ENCODE assay signal across 1 cellular context in the genomic region with DNA sequence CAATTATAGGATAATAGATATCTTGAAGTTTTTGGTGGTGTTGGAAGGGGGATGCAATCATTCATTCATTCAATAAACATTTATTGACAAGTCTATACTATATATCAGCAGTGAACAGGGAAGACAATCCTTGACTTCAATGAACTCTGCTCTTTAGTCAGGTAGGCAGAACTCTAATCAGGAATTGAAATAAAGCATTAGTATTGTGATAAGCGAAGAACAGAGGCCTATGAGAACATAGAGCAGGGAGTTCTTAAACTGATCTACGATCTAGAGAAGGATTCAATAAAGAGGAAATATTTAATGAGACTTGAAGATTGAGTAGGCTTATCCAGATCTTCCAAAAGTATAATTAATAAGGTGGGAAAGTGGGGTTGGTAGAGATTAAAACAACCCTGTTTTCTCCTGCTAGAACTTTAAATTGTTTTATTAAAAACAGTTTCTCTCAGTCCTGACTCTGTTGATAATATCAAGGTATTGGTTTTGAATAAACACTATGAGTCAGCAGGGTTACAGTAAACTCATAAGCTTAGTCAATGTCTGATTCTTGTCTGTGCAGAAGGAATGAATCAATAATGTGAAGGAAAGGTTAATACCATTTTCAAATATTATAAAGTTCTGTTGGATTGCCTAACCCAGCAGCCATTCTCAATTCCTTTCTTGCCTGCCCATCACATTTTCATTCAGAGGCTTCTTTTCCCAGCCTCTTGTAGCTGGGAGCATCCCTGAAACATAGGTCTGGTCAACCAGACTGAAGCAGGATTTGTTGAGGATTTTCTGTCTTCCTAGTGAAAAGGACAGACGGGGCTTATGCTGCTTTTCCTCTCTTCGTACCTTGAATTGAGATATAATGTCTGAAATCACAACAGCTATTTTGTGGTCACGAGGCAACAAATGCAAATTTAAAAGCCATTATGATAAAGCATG.
TF ChIP-seq lines count a peak whose summit lies in the region.

No MANE protein-coding gene starts in this region.

TF ChIP-seq in GM23338, 12 proteins besides CTCF, POLR2A, EP300 and RAD21:
- TF ChIP-seq, protein P1, sequence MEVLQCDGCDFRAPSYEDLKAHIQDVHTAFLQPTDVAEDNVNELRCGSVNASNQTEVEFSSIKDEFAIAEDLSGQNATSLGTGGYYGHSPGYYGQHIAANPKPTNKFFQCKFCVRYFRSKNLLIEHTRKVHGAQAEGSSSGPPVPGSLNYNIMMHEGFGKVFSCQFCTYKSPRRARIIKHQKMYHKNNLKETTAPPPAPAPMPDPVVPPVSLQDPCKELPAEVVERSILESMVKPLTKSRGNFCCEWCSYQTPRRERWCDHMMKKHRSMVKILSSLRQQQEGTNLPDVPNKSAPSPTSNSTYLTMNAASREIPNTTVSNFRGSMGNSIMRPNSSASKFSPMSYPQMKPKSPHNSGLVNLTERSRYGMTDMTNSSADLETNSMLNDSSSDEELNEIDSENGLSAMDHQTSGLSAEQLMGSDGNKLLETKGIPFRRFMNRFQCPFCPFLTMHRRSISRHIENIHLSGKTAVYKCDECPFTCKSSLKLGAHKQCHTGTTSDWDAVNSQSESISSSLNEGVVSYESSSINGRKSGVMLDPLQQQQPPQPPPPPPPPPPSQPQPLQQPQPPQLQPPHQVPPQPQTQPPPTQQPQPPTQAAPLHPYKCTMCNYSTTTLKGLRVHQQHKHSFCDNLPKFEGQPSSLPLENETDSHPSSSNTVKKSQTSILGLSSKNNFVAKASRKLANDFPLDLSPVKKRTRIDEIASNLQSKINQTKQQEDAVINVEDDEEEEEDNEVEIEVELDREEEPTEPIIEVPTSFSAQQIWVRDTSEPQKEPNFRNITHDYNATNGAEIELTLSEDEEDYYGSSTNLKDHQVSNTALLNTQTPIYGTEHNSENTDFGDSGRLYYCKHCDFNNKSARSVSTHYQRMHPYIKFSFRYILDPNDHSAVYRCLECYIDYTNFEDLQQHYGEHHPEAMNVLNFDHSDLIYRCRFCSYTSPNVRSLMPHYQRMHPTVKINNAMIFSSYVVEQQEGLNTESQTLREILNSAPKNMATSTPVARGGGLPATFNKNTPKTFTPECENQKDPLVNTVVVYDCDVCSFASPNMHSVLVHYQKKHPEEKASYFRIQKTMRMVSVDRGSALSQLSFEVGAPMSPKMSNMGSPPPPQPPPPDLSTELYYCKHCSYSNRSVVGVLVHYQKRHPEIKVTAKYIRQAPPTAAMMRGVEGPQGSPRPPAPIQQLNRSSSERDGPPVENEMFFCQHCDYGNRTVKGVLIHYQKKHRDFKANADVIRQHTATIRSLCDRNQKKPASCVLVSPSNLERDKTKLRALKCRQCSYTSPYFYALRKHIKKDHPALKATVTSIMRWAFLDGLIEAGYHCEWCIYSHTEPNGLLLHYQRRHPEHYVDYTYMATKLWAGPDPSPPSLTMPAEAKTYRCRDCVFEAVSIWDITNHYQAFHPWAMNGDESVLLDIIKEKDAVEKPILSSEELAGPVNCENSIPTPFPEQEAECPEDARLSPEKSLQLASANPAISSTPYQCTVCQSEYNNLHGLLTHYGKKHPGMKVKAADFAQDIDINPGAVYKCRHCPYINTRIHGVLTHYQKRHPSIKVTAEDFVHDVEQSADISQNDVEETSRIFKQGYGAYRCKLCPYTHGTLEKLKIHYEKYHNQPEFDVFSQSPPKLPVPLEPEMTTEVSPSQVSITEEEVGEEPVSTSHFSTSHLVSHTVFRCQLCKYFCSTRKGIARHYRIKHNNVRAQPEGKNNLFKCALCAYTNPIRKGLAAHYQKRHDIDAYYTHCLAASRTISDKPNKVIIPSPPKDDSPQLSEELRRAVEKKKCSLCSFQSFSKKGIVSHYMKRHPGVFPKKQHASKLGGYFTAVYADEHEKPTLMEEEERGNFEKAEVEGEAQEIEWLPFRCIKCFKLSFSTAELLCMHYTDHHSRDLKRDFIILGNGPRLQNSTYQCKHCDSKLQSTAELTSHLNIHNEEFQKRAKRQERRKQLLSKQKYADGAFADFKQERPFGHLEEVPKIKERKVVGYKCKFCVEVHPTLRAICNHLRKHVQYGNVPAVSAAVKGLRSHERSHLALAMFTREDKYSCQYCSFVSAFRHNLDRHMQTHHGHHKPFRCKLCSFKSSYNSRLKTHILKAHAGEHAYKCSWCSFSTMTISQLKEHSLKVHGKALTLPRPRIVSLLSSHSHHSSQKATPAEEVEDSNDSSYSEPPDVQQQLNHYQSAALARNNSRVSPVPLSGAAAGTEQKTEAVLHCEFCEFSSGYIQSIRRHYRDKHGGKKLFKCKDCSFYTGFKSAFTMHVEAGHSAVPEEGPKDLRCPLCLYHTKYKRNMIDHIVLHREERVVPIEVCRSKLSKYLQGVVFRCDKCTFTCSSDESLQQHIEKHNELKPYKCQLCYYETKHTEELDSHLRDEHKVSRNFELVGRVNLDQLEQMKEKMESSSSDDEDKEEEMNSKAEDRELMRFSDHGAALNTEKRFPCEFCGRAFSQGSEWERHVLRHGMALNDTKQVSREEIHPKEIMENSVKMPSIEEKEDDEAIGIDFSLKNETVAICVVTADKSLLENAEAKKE (CRISPR knock-in tag; IDR thresholded peaks at IDR 0.05): no peak
- TF ChIP-seq NANOG (IDR thresholded peaks at IDR 0.05; ENCODE audit: borderline replicate concordance) (no peak), ZNF331 (CRISPR knock-in tag; IDR thresholded peaks at IDR 0.05; ENCODE audit: low read depth) (no peak), CREB1 (CRISPR knock-in tag; IDR thresholded peaks at IDR 0.05; ENCODE audit: low read depth) (no peak), POLR2AphosphoS5 (IDR thresholded peaks at IDR 0.05; ENCODE audit: low read depth) (no peak)
